ENCODE assay signal across 23 cellular contexts in genomic region chr18:60892441-60892840, GRCh38.
DNase-seq lines count a peak whose midpoint lies in the region; ATAC-seq, FAIRE-seq and TF ChIP-seq lines count a peak whose summit lies in the region.
"Had no signal": no experiment of that assay in that cellular context is flagged by ENCODE, and none has a peak within 500 bp of the region (broad histone marks: within the 10 kb centered on the region; RNA-seq: fewer than 3 reads in every experiment).

No MANE protein-coding gene starts in this region.

- H3K36me3 ChIP-seq in PC-3 (ENCODE audit: low read depth, low read length) (no peaks in the 10 kb centered on the region), endothelial cell of umbilical vein (ENCODE audit: control insufficient read depth in 2 of 2, extremely low read depth in 1 of 2, insufficient read depth in 2 of 2, low read length in 2 of 2) (no peaks in the 10 kb centered on the region)
- H3K36me3 ChIP-seq: sigmoid colon, SJCRH30 had no signal

- H3K4me2 ChIP-seq in PC-3 (ENCODE audit: low read length) (peak overlapping the region; percentile 66), endothelial cell of umbilical vein (ENCODE audit: insufficient read depth, low read length) (peak overlapping the region; percentile 24)

- peaks cover 3% of the 10 kb centered on the region for H3K9me3 Mint-ChIP-seq in activated naive CD4-positive, alpha-beta T cell treated with anti-CD3 and anti-CD28 coated beads for 36 hours
- no peaks in the 10 kb centered on the region for H3K9me3 Mint-ChIP-seq in progenitor cell of endocrine pancreas (ENCODE audit: low read depth)
- H3K9me3 Mint-ChIP-seq: activated naive CD8-positive, alpha-beta T cell treated with anti-CD3 and anti-CD28 coated beads, Interleukin-2, amount 10 ng/mL, durations not matched to agents 7 days and 5 days; CD4-positive, alpha-beta T cell had no signal

- CTCF ChIA-PET in PC-3 (lab: Charles Lee) (no interaction called here), endothelial cell of umbilical vein (lab: Charles Lee) (interaction anchor here (1.4 to 2.7 kb wide), 4 partner anchors 19 to 87 kb away, joined by 3 to 15 read pairs (median 5); no protein-coding TSS in a partner anchor)
- CTCF ChIA-PET in activated naive CD4-positive, alpha-beta T cell treated with anti-CD3 and anti-CD28 coated beads for 36 hours (lab: Charles Lee) = no interaction called here

- DNase-seq in AG20443 (ENCODE audit: low spot score) (peak; percentile 10), PC-3 (peak; percentile 47), endothelial cell of umbilical vein (ENCODE audit: low read depth, low spot score) (peak; percentile 30), T-helper 9 cell (no peak), progenitor cell of endocrine pancreas (ENCODE audit: low spot score, unreplicated experiment) (no peak), NCI-H1930 (lab: John Stamatoyannopoulos, UW) (no peak)
- no peak for DNase-seq in activated naive CD4-positive, alpha-beta T cell treated with anti-CD3 and anti-CD28 coated beads for 36 hours
- DNase-seq: activated naive CD8-positive, alpha-beta T cell treated with anti-CD3 and anti-CD28 coated beads, Interleukin-2, amount 10 ng/mL, durations not matched to agents 7 days and 5 days; CD4-positive, alpha-beta T cell; central memory CD4-positive, alpha-beta T cell; DND-41; effector CD8-positive, alpha-beta T cell; glutamatergic neuron; NCI-H1092; NCI-H526 treated with DMSO at 0.1 percent for 48 hours; sigmoid colon; SJCRH30; T-helper 2 cell had no signal

- peak overlapping the region; percentile 34; the same call in 1 of the 2 replicates for H3K9ac ChIP-seq in PC-3 (ENCODE audit: low read length)
- H3K9ac ChIP-seq in endothelial cell of umbilical vein (replicated peaks; ENCODE audit: extremely low read depth, insufficient read depth, low read length) = no peak overlapping the region

- H3K9me2 ChIP-seq in PC-3 (replicated peaks; ENCODE audit: low read length) = no peaks in the 10 kb centered on the region

- no peaks in the 10 kb centered on the region for H3K27me3 Mint-ChIP-seq in activated naive CD4-positive, alpha-beta T cell treated with anti-CD3 and anti-CD28 coated beads for 36 hours (ENCODE audit: low read depth)
- no peaks in the 10 kb centered on the region for H3K27me3 Mint-ChIP-seq in progenitor cell of endocrine pancreas
- H3K27me3 Mint-ChIP-seq: activated naive CD8-positive, alpha-beta T cell treated with anti-CD3 and anti-CD28 coated beads, Interleukin-2, amount 10 ng/mL, durations not matched to agents 7 days and 5 days; CD4-positive, alpha-beta T cell; IgD-negative memory B cell; stimulated activated naive CD8-positive, alpha-beta T cell treated with anti-CD3 and anti-CD28 coated beads, Interleukin-15, Interleukin-2, amounts not matched to agents 100 ng/mL and 50 ng/mL, for 24 hours had no signal

- intact Hi-C loops in PC-3 (cut with micrococcal nuclease) (no loop called here), endothelial cell of umbilical vein (cut with micrococcal nuclease) (loop anchor here (1.0 to 5.0 kb wide), 3 partner anchors 20 to 140 kb away; no protein-coding TSS in a partner anchor)
- intact Hi-C loops in activated naive CD4-positive, alpha-beta T cell treated with anti-CD3 and anti-CD28 coated beads for 36 hours (cut with micrococcal nuclease) = no loop called here

- H3K79me2 ChIP-seq in PC-3 (ENCODE audit: low read length) = no peaks in the 10 kb centered on the region
- H3K79me2 ChIP-seq in endothelial cell of umbilical vein (ENCODE audit: control insufficient read depth, insufficient read depth, low read length) = no peaks in the 10 kb centered on the region

- no peak for TF ChIP-seq POLR2A in endothelial cell of umbilical vein (IDR thresholded peaks at IDR 0.05; ENCODE audit: low read depth, low read length)

- no peak overlapping the region for H3K4me3 ChIP-seq in PC-3 (ENCODE audit: low read length)
- H3K4me3 ChIP-seq in endothelial cell of umbilical vein (replicated peaks in 1 of 3; ENCODE audit: insufficient read depth in 1 of 3, low read depth in 1 of 3, low read length in 3 of 3) = no peak overlapping the region
- H3K4me3 ChIP-seq: sigmoid colon, SJCRH30 had no signal

- BruUV-seq in PC-3 (replicated peaks; lab: Mats Ljungman, UMichigan) = no TSS peak
- no TSS peak for BruUV-seq in endothelial cell of umbilical vein (replicated peaks; lab: Mats Ljungman, UMichigan)

- dilution Hi-C loops in endothelial cell of umbilical vein (cut with MboI; ENCODE audit: extremely low pct_ligation_motif_present, low sequenced_read_pairs) = no loop called here

- H3K36me3 Mint-ChIP-seq in activated naive CD4-positive, alpha-beta T cell treated with anti-CD3 and anti-CD28 coated beads for 36 hours (ENCODE audit: low read depth) = no peaks in the 10 kb centered on the region
- H3K36me3 Mint-ChIP-seq in progenitor cell of endocrine pancreas (ENCODE audit: insufficient read depth) = no peaks in the 10 kb centered on the region
- H3K36me3 Mint-ChIP-seq: activated naive CD8-positive, alpha-beta T cell treated with anti-CD3 and anti-CD28 coated beads, Interleukin-2, amount 10 ng/mL, durations not matched to agents 7 days and 5 days; IgD-negative memory B cell had no signal

- no peaks in the 10 kb centered on the region for H3K9me1 ChIP-seq in endothelial cell of umbilical vein (replicated peaks; ENCODE audit: control insufficient read depth, extremely low read depth, insufficient read depth, low read length)

- POLR2A ChIA-PET in PC-3 (lab: Charles Lee; ENCODE audit: unreplicated experiment) = no interaction called here
- POLR2A ChIA-PET in endothelial cell of umbilical vein (lab: Charles Lee) = no interaction called here

- H3K27ac ChIP-seq in PC-3 (ENCODE audit: low read length) (peak overlapping the region; percentile 89), endothelial cell of umbilical vein (ENCODE audit: insufficient read depth, low read depth, low read length) (peak overlapping the region; percentile 68)
- H3K27ac ChIP-seq: sigmoid colon, SJCRH30 had no signal

- H3K4me1 ChIP-seq in PC-3 (ENCODE audit: insufficient read depth, low read length) (peaks cover 33% of the 10 kb centered on the region), endothelial cell of umbilical vein (ENCODE audit: control insufficient read depth, extremely low read depth, insufficient read depth, low read length) (peaks cover 29% of the 10 kb centered on the region)
- H3K4me1 ChIP-seq: sigmoid colon, SJCRH30 had no signal

- TF ChIP-seq CTCF in PC-3 (conservative IDR thresholded peaks at IDR 0.05; ENCODE audit: low read depth, low read length) (no peak), endothelial cell of umbilical vein (IDR thresholded peaks at IDR 0.05; ENCODE audit: extremely low read depth in 1 of 2, insufficient read depth in 1 of 2, low read depth in 1 of 2, low read length in 2 of 2) (no peak), progenitor cell of endocrine pancreas (IDR thresholded peaks at IDR 0.05; ENCODE audit: unreplicated experiment) (no peak)

- no peaks in the 10 kb centered on the region for H3K4me1 Mint-ChIP-seq in activated naive CD4-positive, alpha-beta T cell treated with anti-CD3 and anti-CD28 coated beads for 36 hours (ENCODE audit: low read depth)
- H3K4me1 Mint-ChIP-seq in progenitor cell of endocrine pancreas (ENCODE audit: low read depth) = no peaks in the 10 kb centered on the region
- H3K4me1 Mint-ChIP-seq: activated naive CD8-positive, alpha-beta T cell treated with anti-CD3 and anti-CD28 coated beads, Interleukin-2, amount 10 ng/mL, durations not matched to agents 7 days and 5 days; IgD-negative memory B cell had no signal

- peaks cover under 1% of the 10 kb centered on the region; the same call in 1 of the 2 replicates for H3K27me3 ChIP-seq in PC-3 (ENCODE audit: low read length)
- H3K27me3 ChIP-seq in endothelial cell of umbilical vein (ENCODE audit: control insufficient read depth in 2 of 2, insufficient read depth in 2 of 2, low read length in 2 of 2) = no peaks in the 10 kb centered on the region
- H3K27me3 ChIP-seq: sigmoid colon, SJCRH30 had no signal

- no peak overlapping the region for H2AFZ ChIP-seq in PC-3 (ENCODE audit: low read length)
- peak overlapping the region; percentile 72 for H2AFZ ChIP-seq in endothelial cell of umbilical vein (ENCODE audit: low read depth, low read length)

- FAIRE-seq in endothelial cell of umbilical vein (lab: Jason Lieb, UNC) = no peak
- peak; percentile 17 for FAIRE-seq in islet of Langerhans (lab: Jason Lieb, UNC)
- FAIRE-seq: GM18507 had no signal

- no peak overlapping the region for H3K4me3 Mint-ChIP-seq in activated naive CD4-positive, alpha-beta T cell treated with anti-CD3 and anti-CD28 coated beads for 36 hours
- no peak overlapping the region for H3K4me3 Mint-ChIP-seq in progenitor cell of endocrine pancreas (ENCODE audit: low read depth)
- H3K4me3 Mint-ChIP-seq: activated naive CD8-positive, alpha-beta T cell treated with anti-CD3 and anti-CD28 coated beads, Interleukin-2, amount 10 ng/mL, durations not matched to agents 7 days and 5 days; activated T-helper 1 cell treated with anti-CD3 and anti-CD28 coated beads, Interleukin-12 subunit alpha, Interleukin-12 subunit beta, Interleukin-2, Interleukin-4 antibody, amounts not matched to agents 30 ng/mL and 10 ng/mL and 1 ng/mL, durations not matched to agents 14 hours and 24 hours and 36 hours; CD4-positive, alpha-beta T cell; IgD-negative memory B cell; stimulated activated naive CD8-positive, alpha-beta T cell treated with anti-CD3 and anti-CD28 coated beads, Interleukin-15, Interleukin-2, amounts not matched to agents 100 ng/mL and 50 ng/mL, for 24 hours had no signal

- H3F3A ChIP-seq in PC-3 (ENCODE audit: low read length, unreplicated experiment) = no peaks in the 10 kb centered on the region

- H3K27ac Mint-ChIP-seq in activated naive CD4-positive, alpha-beta T cell treated with anti-CD3 and anti-CD28 coated beads for 36 hours = no peak overlapping the region
- H3K27ac Mint-ChIP-seq in progenitor cell of endocrine pancreas = no peak overlapping the region
- H3K27ac Mint-ChIP-seq: activated naive CD8-positive, alpha-beta T cell treated with anti-CD3 and anti-CD28 coated beads, Interleukin-2, amount 10 ng/mL, durations not matched to agents 7 days and 5 days; activated T-helper 1 cell treated with anti-CD3 and anti-CD28 coated beads, Interleukin-12 subunit alpha, Interleukin-12 subunit beta, Interleukin-2, Interleukin-4 antibody, amounts not matched to agents 30 ng/mL and 10 ng/mL and 1 ng/mL, durations not matched to agents 14 hours and 24 hours and 36 hours; CD4-positive, alpha-beta T cell; IgD-negative memory B cell; stimulated activated naive CD8-positive, alpha-beta T cell treated with anti-CD3 and anti-CD28 coated beads, Interleukin-15, Interleukin-2, amounts not matched to agents 100 ng/mL and 50 ng/mL, for 24 hours had no signal

- ATAC-seq in PC-3 = peak; percentile 17

- no peaks in the 10 kb centered on the region for H3K9me3 ChIP-seq in PC-3 (ENCODE audit: low read length)
- no peaks in the 10 kb centered on the region for H3K9me3 ChIP-seq in endothelial cell of umbilical vein (replicated peaks; ENCODE audit: control insufficient read depth, insufficient read depth, low read length)
- H3K9me3 ChIP-seq: sigmoid colon, SJCRH30 had no signal

- H4K20me1 ChIP-seq in PC-3 (ENCODE audit: low read length) = no peaks in the 10 kb centered on the region
- H4K20me1 ChIP-seq in endothelial cell of umbilical vein (replicated peaks; ENCODE audit: control insufficient read depth, extremely low read depth, insufficient read depth, low read length) = no peaks in the 10 kb centered on the region

Comparison
In these comparisons a context has a peak if more than half of its experiments do, and no peak if none do; other contexts are left out.
1. DNase-seq: peak in AG20443 (single experiment), PC-3 (single experiment) and endothelial cell of umbilical vein (single experiment); none in activated naive CD4-positive, alpha-beta T cell treated with anti-CD3 and anti-CD28 coated beads for 36 hours (single experiment), T-helper 9 cell (single experiment), progenitor cell of endocrine pancreas (single experiment) and NCI-H1930 (0 of 2).